ENCODE assay signal across 20 cellular contexts in the genomic region with DNA sequence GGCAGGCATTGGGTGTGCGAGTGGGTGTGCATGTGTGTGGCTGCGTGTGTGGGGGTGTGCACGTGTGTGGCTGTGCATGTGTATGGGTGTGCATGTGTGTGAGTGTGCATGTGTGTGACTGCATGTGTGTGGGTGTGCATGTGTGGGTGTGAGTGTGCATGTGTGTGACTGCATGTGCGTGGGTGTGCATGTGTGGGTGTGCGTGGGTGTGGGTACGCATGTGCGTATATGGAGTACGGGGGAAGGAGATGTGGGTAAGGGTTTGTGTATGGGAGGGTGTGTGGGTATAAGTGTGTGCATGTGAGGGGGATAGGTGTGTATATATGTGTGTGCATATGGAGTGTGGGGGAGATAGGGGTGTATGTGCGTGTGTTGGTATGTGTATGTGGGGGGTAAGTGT.
DNase-seq lines count a peak whose midpoint lies in the region; ATAC-seq, FAIRE-seq and TF ChIP-seq lines count a peak whose summit lies in the region.
"Had no signal": no experiment of that assay in that cellular context is flagged by ENCODE, and none has a peak within 500 bp of the region (broad histone marks: within the 10 kb centered on the region; RNA-seq: fewer than 3 reads in every experiment).

No MANE protein-coding gene starts in this region.

- no peak overlapping the region for H3K27ac ChIP-seq in naive thymus-derived CD4-positive, alpha-beta T cell (ENCODE audit: low read depth, low read length)
- no peak overlapping the region for H3K27ac ChIP-seq in psoas muscle

- DNase-seq in stimulated activated naive CD8-positive, alpha-beta T cell treated with anti-CD3 and anti-CD28 coated beads, Interleukin-15, Interleukin-2, amounts not matched to agents 100 U/mL and 50 U/mL, for 24 hours, result no peak
- DNase-seq in WTC11 (ENCODE audit: low spot score), result no peak
- DNase-seq in naive thymus-derived CD4-positive, alpha-beta T cell, result no peak
- DNase-seq in urothelium cell line (ENCODE audit: low spot score), result no peak
- no peak for DNase-seq in activated naive CD4-positive, alpha-beta T cell treated with Interleukin-2 at 50 U/mL for 16 hours
- no peak for DNase-seq in psoas muscle
- no peak for DNase-seq in activated CD4-positive, alpha-beta T cell treated with anti-CD3 and anti-CD28 coated beads for 48 hours
- DNase-seq: ACHN; AML-193; CD4-positive, alpha-beta T cell; DMS79; GOT3; HFFc6; NCI-H1105; NCI-H1694 treated with DMSO at 0.1 percent for 48 hours; NCI-H2107; NCI-H2227 treated with DMSO at 0.1 percent for 48 hours; NCI-H524 treated with DMSO at 0.1 percent for 48 hours had no signal

- CTCF ChIA-PET in WTC11 (lab: Charles Lee), result no interaction called here
- CTCF ChIA-PET in naive thymus-derived CD4-positive, alpha-beta T cell (lab: Charles Lee), result no interaction called here

- FAIRE-seq in urothelium cell line (lab: Jason Lieb, UNC), result peak; percentile 100

- H3K9me3 Mint-ChIP-seq in stimulated activated naive CD8-positive, alpha-beta T cell treated with anti-CD3 and anti-CD28 coated beads, Interleukin-15, Interleukin-2, amounts not matched to agents 100 ng/mL and 50 ng/mL, for 24 hours, result no peaks in the 10 kb centered on the region
- peaks cover under 1% of the 10 kb centered on the region; the same call in 1 of the 2 replicates for H3K9me3 Mint-ChIP-seq in WTC11
- H3K9me3 Mint-ChIP-seq in naive thymus-derived CD4-positive, alpha-beta T cell, result peaks cover 0 to 16% (median 4%) of the 10 kb centered on the region in 11 donors
- H3K9me3 Mint-ChIP-seq: CD4-positive, alpha-beta T cell; HFFc6 had no signal

- peaks cover 19% of the 10 kb centered on the region for H3K36me3 Mint-ChIP-seq in stimulated activated naive CD8-positive, alpha-beta T cell treated with anti-CD3 and anti-CD28 coated beads, Interleukin-15, Interleukin-2, amounts not matched to agents 100 ng/mL and 50 ng/mL, for 24 hours (ENCODE audit: low read depth)
- H3K36me3 Mint-ChIP-seq in WTC11, result no peaks in the 10 kb centered on the region
- peaks cover 0 to 49% (median 20%) of the 10 kb centered on the region in 5 donors for H3K36me3 Mint-ChIP-seq in naive thymus-derived CD4-positive, alpha-beta T cell

- H3K27me3 Mint-ChIP-seq in stimulated activated naive CD8-positive, alpha-beta T cell treated with anti-CD3 and anti-CD28 coated beads, Interleukin-15, Interleukin-2, amounts not matched to agents 100 ng/mL and 50 ng/mL, for 24 hours, result no peaks in the 10 kb centered on the region
- no peaks in the 10 kb centered on the region for H3K27me3 Mint-ChIP-seq in WTC11 (ENCODE audit: low read depth)
- no peaks in the 10 kb centered on the region for H3K27me3 Mint-ChIP-seq in naive thymus-derived CD4-positive, alpha-beta T cell
- H3K27me3 Mint-ChIP-seq: CD4-positive, alpha-beta T cell had no signal

- no peaks in the 10 kb centered on the region for H3K27me3 ChIP-seq in naive thymus-derived CD4-positive, alpha-beta T cell (ENCODE audit: control insufficient read depth in 2 of 2, insufficient read depth in 2 of 2, low read length in 2 of 2)
- no peaks in the 10 kb centered on the region for H3K27me3 ChIP-seq in psoas muscle (ENCODE audit: insufficient read depth in 3 of 3, low read length in 2 of 3)

- H3K4me3 Mint-ChIP-seq in stimulated activated naive CD8-positive, alpha-beta T cell treated with anti-CD3 and anti-CD28 coated beads, Interleukin-15, Interleukin-2, amounts not matched to agents 100 ng/mL and 50 ng/mL, for 24 hours, result no peak overlapping the region
- H3K4me3 Mint-ChIP-seq in WTC11, result no peak overlapping the region
- H3K4me3 Mint-ChIP-seq in naive thymus-derived CD4-positive, alpha-beta T cell, result peak overlapping the region in 2 of 10 donors; percentile 34 to 51
- H3K4me3 Mint-ChIP-seq: CD4-positive, alpha-beta T cell; HFFc6 had no signal

- TF ChIP-seq CTCF in WTC11 (IDR thresholded peaks at IDR 0.05), result no peak
- TF ChIP-seq CTCF in psoas muscle (IDR thresholded peaks at IDR 0.05), result no peak

- H3K4me3 ChIP-seq in naive thymus-derived CD4-positive, alpha-beta T cell (ENCODE audit: low read length), result no peak overlapping the region
- H3K4me3 ChIP-seq in psoas muscle, result no peak overlapping the region

- 87 to 89% (median 88%) methylated on average over 9 of the region's 9 CpGs for WGBS in psoas muscle, 3 donors

- H3K9me3 ChIP-seq in naive thymus-derived CD4-positive, alpha-beta T cell (ENCODE audit: control insufficient read depth in 2 of 3, low read length in 3 of 3), result no peaks in the 10 kb centered on the region
- no peaks in the 10 kb centered on the region for H3K9me3 ChIP-seq in psoas muscle

- H3K4me1 Mint-ChIP-seq in stimulated activated naive CD8-positive, alpha-beta T cell treated with anti-CD3 and anti-CD28 coated beads, Interleukin-15, Interleukin-2, amounts not matched to agents 100 ng/mL and 50 ng/mL, for 24 hours (ENCODE audit: low read depth), result peaks cover 70% of the 10 kb centered on the region
- H3K4me1 Mint-ChIP-seq in WTC11, result no peaks in the 10 kb centered on the region
- peaks cover 34 to 69% (median 59%) of the 10 kb centered on the region in 7 donors for H3K4me1 Mint-ChIP-seq in naive thymus-derived CD4-positive, alpha-beta T cell

- no peaks in the 10 kb centered on the region for H3K36me3 ChIP-seq in naive thymus-derived CD4-positive, alpha-beta T cell (ENCODE audit: control insufficient read depth in 2 of 3, insufficient read depth in 3 of 3, low read length in 3 of 3)
- no peaks in the 10 kb centered on the region for H3K36me3 ChIP-seq in psoas muscle (ENCODE audit: insufficient read depth in 1 of 2, low read depth in 1 of 2)

- intact Hi-C loops in naive thymus-derived CD4-positive, alpha-beta T cell (cut with micrococcal nuclease), result no loop called here
- intact Hi-C loops in psoas muscle (cut with DNase I), result no loop called here

- ATAC-seq in stimulated activated naive CD8-positive, alpha-beta T cell treated with anti-CD3 and anti-CD28 coated beads, Interleukin-15, Interleukin-2, amounts not matched to agents 100 U/mL and 50 U/mL, for 24 hours, result no peak
- no peak for ATAC-seq in WTC11
- ATAC-seq in naive thymus-derived CD4-positive, alpha-beta T cell, result no peak
- no peak for ATAC-seq in psoas muscle
- ATAC-seq: Panc1 had no signal

- no peaks in the 10 kb centered on the region for H3K4me1 ChIP-seq in naive thymus-derived CD4-positive, alpha-beta T cell (ENCODE audit: control insufficient read depth in 2 of 2, insufficient read depth in 2 of 2, low read length in 2 of 2)
- no peaks in the 10 kb centered on the region for H3K4me1 ChIP-seq in psoas muscle

- POLR2A ChIA-PET in WTC11 (lab: Charles Lee), result no interaction called here
- POLR2A ChIA-PET in naive thymus-derived CD4-positive, alpha-beta T cell (lab: Charles Lee), result no interaction called here

- peak overlapping the region; percentile 45 for H3K27ac Mint-ChIP-seq in stimulated activated naive CD8-positive, alpha-beta T cell treated with anti-CD3 and anti-CD28 coated beads, Interleukin-15, Interleukin-2, amounts not matched to agents 100 ng/mL and 50 ng/mL, for 24 hours
- no peak overlapping the region for H3K27ac Mint-ChIP-seq in WTC11
- H3K27ac Mint-ChIP-seq in naive thymus-derived CD4-positive, alpha-beta T cell, result peak overlapping the region in 5 of 9 donors; percentile 8 to 93 (median 81)
- H3K27ac Mint-ChIP-seq: CD4-positive, alpha-beta T cell; HFFc6 had no signal

TF ChIP-seq in WTC11, 78 proteins besides CTCF, POLR2A, EP300 and RAD21:
- TF ChIP-seq, protein P1, sequence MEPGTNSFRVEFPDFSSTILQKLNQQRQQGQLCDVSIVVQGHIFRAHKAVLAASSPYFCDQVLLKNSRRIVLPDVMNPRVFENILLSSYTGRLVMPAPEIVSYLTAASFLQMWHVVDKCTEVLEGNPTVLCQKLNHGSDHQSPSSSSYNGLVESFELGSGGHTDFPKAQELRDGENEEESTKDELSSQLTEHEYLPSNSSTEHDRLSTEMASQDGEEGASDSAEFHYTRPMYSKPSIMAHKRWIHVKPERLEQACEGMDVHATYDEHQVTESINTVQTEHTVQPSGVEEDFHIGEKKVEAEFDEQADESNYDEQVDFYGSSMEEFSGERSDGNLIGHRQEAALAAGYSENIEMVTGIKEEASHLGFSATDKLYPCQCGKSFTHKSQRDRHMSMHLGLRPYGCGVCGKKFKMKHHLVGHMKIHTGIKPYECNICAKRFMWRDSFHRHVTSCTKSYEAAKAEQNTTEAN (CRISPR knock-in tag; IDR thresholded peaks at IDR 0.05), result peak; percentile 46; the same call in 1 of the 2 replicates
- no peak for TF ChIP-seq AFF4 (CRISPR knock-in tag; IDR thresholded peaks at IDR 0.05; ENCODE audit: borderline replicate concordance)
TF ChIP-seq in WTC11: peak in this region for 1.
